10 cellular contexts compared by ENCODE assay signal in genomic region chr1:167628754-167629515, GRCh38. TPM values are rescaled to one million over a fixed set of nuclear protein-coding genes. Genes with fewer than 3 reads are reported as not detected.
DNase-seq lines count a peak whose midpoint lies in the region; ATAC-seq, FAIRE-seq and TF ChIP-seq lines count a peak whose summit lies in the region.
"Had no signal": no experiment of that assay in that cellular context is flagged by ENCODE, and none has a peak within 500 bp of the region (broad histone marks: within the 10 kb centered on the region; RNA-seq: fewer than 3 reads in every experiment).

No MANE protein-coding gene starts in this region.

- H3K9ac ChIP-seq in kidney (ENCODE audit: low read length in 2 of 2) = no peak overlapping the region

- POLR2A ChIA-PET in activated CD4-positive, alpha-beta memory T cell treated with anti-CD3 and anti-CD28 coated beads for 36 hours (lab: Charles Lee) = interaction anchor here (1.0 to 3.9 kb wide), 6 partner anchors 8 to 79 kb away, joined by 3 to 23 read pairs (median 9); no protein-coding TSS in a partner anchor

- peak overlapping the region; percentile 83 for H3K4me3 Mint-ChIP-seq in activated CD8-positive, alpha-beta memory T cell treated with anti-CD3 and anti-CD28 coated beads, Interleukin-2, amount 10 ng/mL, durations not matched to agents 7 days and 5 days
- H3K4me3 Mint-ChIP-seq in activated CD4-positive, alpha-beta memory T cell treated with anti-CD3 and anti-CD28 coated beads for 36 hours = peak overlapping the region; percentile 92

- no peaks in the 10 kb centered on the region for H3K27me3 ChIP-seq in thymus (ENCODE audit: control insufficient read depth, insufficient read depth)

- H3K4me1 Mint-ChIP-seq in activated CD8-positive, alpha-beta memory T cell treated with anti-CD3 and anti-CD28 coated beads, Interleukin-2, amount 10 ng/mL, durations not matched to agents 7 days and 5 days = peaks cover 62% of the 10 kb centered on the region
- peaks cover 50% of the 10 kb centered on the region for H3K4me1 Mint-ChIP-seq in activated CD4-positive, alpha-beta memory T cell treated with anti-CD3 and anti-CD28 coated beads for 36 hours (ENCODE audit: low read depth)

- H3K36me3 Mint-ChIP-seq in activated CD8-positive, alpha-beta memory T cell treated with anti-CD3 and anti-CD28 coated beads, Interleukin-2, amount 10 ng/mL, durations not matched to agents 7 days and 5 days = peaks cover 40% of the 10 kb centered on the region
- H3K36me3 Mint-ChIP-seq in activated CD4-positive, alpha-beta memory T cell treated with anti-CD3 and anti-CD28 coated beads for 36 hours = peaks cover 23% of the 10 kb centered on the region

- no peak for TF ChIP-seq CTCF in kidney (IDR thresholded peaks at IDR 0.05; ENCODE audit: borderline replicate concordance, extremely low read depth, insufficient read depth)

- peak overlapping the region; percentile 98 for H3K27ac Mint-ChIP-seq in activated CD8-positive, alpha-beta memory T cell treated with anti-CD3 and anti-CD28 coated beads, Interleukin-2, amount 10 ng/mL, durations not matched to agents 7 days and 5 days
- peak overlapping the region; percentile 99 for H3K27ac Mint-ChIP-seq in activated CD4-positive, alpha-beta memory T cell treated with anti-CD3 and anti-CD28 coated beads for 36 hours

- CTCF ChIA-PET in activated CD8-positive, alpha-beta memory T cell treated with anti-CD3 and anti-CD28 coated beads, Interleukin-2, amount 10 ng/mL, durations not matched to agents 7 days and 5 days (lab: Charles Lee) = interaction anchor here (1.0 to 7.4 kb wide), 9 partner anchors 8 to 453 kb away, joined by 3 to 46 read pairs (median 7); no protein-coding TSS in a partner anchor
- CTCF ChIA-PET in activated CD4-positive, alpha-beta memory T cell treated with anti-CD3 and anti-CD28 coated beads for 36 hours (lab: Charles Lee) = interaction anchor here (1.5 to 4.3 kb wide), 5 partner anchors 8 to 86 kb away, joined by 3 to 27 read pairs (median 11); partner anchors contain the start of gene CREG1

- H3K9me3 ChIP-seq in kidney (ENCODE audit: control insufficient read depth in 1 of 2, low read length in 2 of 2) = no peaks in the 10 kb centered on the region
- H3K9me3 ChIP-seq in thymus (ENCODE audit: control insufficient read depth) = no peaks in the 10 kb centered on the region

- peaks cover 0 to 10% of the 10 kb centered on the region in 2 donors for H3K4me1 ChIP-seq in kidney (ENCODE audit: control insufficient read depth in 1 of 2, insufficient read depth in 1 of 2, low read depth in 1 of 2, low read length in 2 of 2)
- H3K4me1 ChIP-seq in thymus (ENCODE audit: control insufficient read depth, insufficient read depth, low read length) = peaks cover 27% of the 10 kb centered on the region

- H3K36me3 ChIP-seq in kidney (ENCODE audit: control insufficient read depth in 1 of 2, insufficient read depth in 2 of 2, low read length in 2 of 2) (no peaks in the 10 kb centered on the region), thymus (ENCODE audit: control insufficient read depth, insufficient read depth) (peaks cover 12% of the 10 kb centered on the region)

- H3K27ac ChIP-seq in kidney (ENCODE audit: low read depth in 2 of 2, low read length in 2 of 2) (peak overlapping the region; percentile 17 to 62), thymus (ENCODE audit: low read depth) (peak overlapping the region; percentile 97)

- intact Hi-C loops in activated CD4-positive, alpha-beta memory T cell treated with anti-CD3 and anti-CD28 coated beads for 36 hours (cut with micrococcal nuclease) = loop anchor here (1.0 to 5.0 kb wide), 7 partner anchors 8 to 407 kb away; partner anchors contain the start of gene POU2F1
- intact Hi-C loops in kidney (cut with DNase I) = no loop called here

- FAIRE-seq in kidney (lab: Jason Lieb, UNC) = no peak

- H3K9me3 Mint-ChIP-seq in activated CD8-positive, alpha-beta memory T cell treated with anti-CD3 and anti-CD28 coated beads, Interleukin-2, amount 10 ng/mL, durations not matched to agents 7 days and 5 days (ENCODE audit: low read depth) = peaks cover 8% of the 10 kb centered on the region
- peaks cover 7% of the 10 kb centered on the region for H3K9me3 Mint-ChIP-seq in activated CD4-positive, alpha-beta memory T cell treated with anti-CD3 and anti-CD28 coated beads for 36 hours

- DNase-seq in activated CD8-positive, alpha-beta memory T cell treated with anti-CD3 and anti-CD28 coated beads, Interleukin-2, amount 10 ng/mL, durations not matched to agents 7 days and 5 days = peak; percentile 49
- DNase-seq in activated CD8-positive, alpha-beta memory T cell treated with anti-CD3 and anti-CD28 coated beads, Interleukin-2, amount 50 U/mL, for 4 hours = no peak
- peak; percentile 32 for DNase-seq in activated CD4-positive, alpha-beta memory T cell treated with anti-CD3 and anti-CD28 coated beads for 36 hours
- DNase-seq in kidney (no peak), foreskin melanocyte (no peak), hippocampal formation (lab: John Stamatoyannopoulos, UW) (no peak)
- DNase-seq: NCI-H1417 treated with DMSO at 0.1 percent for 48 hours, trophoblast cell had no signal

- H3K4me3 ChIP-seq in kidney (ENCODE audit: low read length in 2 of 2) (peak overlapping the region in 1 of 2 donors; percentile 30), thymus (ENCODE audit: low read length) (peak overlapping the region; percentile 100)

- no peaks in the 10 kb centered on the region for H3K27me3 Mint-ChIP-seq in activated CD8-positive, alpha-beta memory T cell treated with anti-CD3 and anti-CD28 coated beads, Interleukin-2, amount 10 ng/mL, durations not matched to agents 7 days and 5 days
- H3K27me3 Mint-ChIP-seq in activated CD4-positive, alpha-beta memory T cell treated with anti-CD3 and anti-CD28 coated beads for 36 hours = no peaks in the 10 kb centered on the region

- peak; percentile 2 for ATAC-seq in activated CD8-positive, alpha-beta memory T cell treated with anti-CD3 and anti-CD28 coated beads, Interleukin-2, amount 10 ng/mL, durations not matched to agents 7 days and 5 days
- ATAC-seq in GM21619 (IDR thresholded peaks at IDR 0.05; ENCODE audit: unreplicated experiment) = no peak

- 29% methylated on average over 12 of the region's 12 CpGs for WGBS in thymus

RNA-seq across cellular contexts. Expression of gene RCSD1, which starts 1.1 kb away (rescaled TPM):
- total RNA-seq in activated CD8-positive, alpha-beta memory T cell treated with anti-CD3 and anti-CD28 coated beads, Interleukin-2, amount 10 ng/mL, durations not matched to agents 7 days and 5 days = 100 to 1,000 TPM; 121 to 129 TPM
- total RNA-seq in activated CD4-positive, alpha-beta memory T cell treated with anti-CD3 and anti-CD28 coated beads for 36 hours = 10 to 100 TPM; 61.7 to 65.8 TPM
- 18.3 TPM for total RNA-seq in kidney
- polyA plus RNA-seq in kidney (ENCODE audit: insufficient read depth, low read depth, low replicate concordance) (3.9 TPM), thymus (69.4 TPM)

Comparison
In these comparisons a context has a peak if more than half of its experiments do, and no peak if none do; other contexts are left out.
1. DNase-seq: peak in activated CD8-positive, alpha-beta memory T cell treated with anti-CD3 and anti-CD28 coated beads, Interleukin-2, amount 10 ng/mL, durations not matched to agents 7 days and 5 days (single experiment) and activated CD4-positive, alpha-beta memory T cell treated with anti-CD3 and anti-CD28 coated beads for 36 hours (single experiment); none in activated CD8-positive, alpha-beta memory T cell treated with anti-CD3 and anti-CD28 coated beads, Interleukin-2, amount 50 U/mL, for 4 hours (single experiment), kidney (single experiment), foreskin melanocyte (single experiment) and hippocampal formation (0 of 2).